18 cellular contexts compared by ENCODE assay signal in genomic region chr12:122032570-122032969, GRCh38. TPM values are rescaled to one million over a fixed set of nuclear protein-coding genes. Genes with fewer than 3 reads are reported as not detected.
DNase-seq lines count a peak whose midpoint lies in the region; ATAC-seq and TF ChIP-seq lines count a peak whose summit lies in the region.
"Had no signal": no experiment of that assay in that cellular context is flagged by ENCODE, and none has a peak within 500 bp of the region (broad histone marks: within the 10 kb centered on the region; RNA-seq: fewer than 3 reads in every experiment).

No MANE protein-coding gene starts in this region.

- H3K27ac ChIP-seq in SK-N-SH (ENCODE audit: low read depth in 2 of 2, low read length in 1 of 2) (no peak overlapping the region), OCI-LY7 (ENCODE audit: low read depth, low read length, poor library complexity, severe bottlenecking) (peak overlapping the region; percentile 94)
- H3K27ac ChIP-seq: 22Rv1, SJSA1 had no signal

- H3K27me3 Mint-ChIP-seq in memory B cell: peaks cover 4% of the 10 kb centered on the region

- ATAC-seq in SK-N-SH treated with all-trans-retinoic acid at 6 μM for 48 hours (no peak), memory B cell (ENCODE audit: low read depth) (peak; percentile 66), HG03159 (IDR thresholded peaks at IDR 0.05; ENCODE audit: unreplicated experiment) (no peak)

- POLR2A ChIA-PET in SK-N-SH (lab: Yijun Ruan, JAX) (no interaction called here), OCI-LY7 (lab: Charles Lee) (interaction anchor here (0.7 to 1.6 kb wide), 2 partner anchors 21 to 25 kb away, joined by 3 to 4 read pairs; no protein-coding TSS in a partner anchor)

- no peak for TF ChIP-seq RAD21 in SK-N-SH (IDR thresholded peaks at IDR 0.05; ENCODE audit: low read length)

- H3K4me1 ChIP-seq in SK-N-SH (ENCODE audit: control insufficient read depth in 1 of 2, insufficient read depth in 2 of 2, low read depth in 1 of 2, low read length in 1 of 2): peaks cover 5 to 15% of the 10 kb centered on the region in 2 experiments; a peak in 2 of 4 replicates
- H3K4me1 ChIP-seq in OCI-LY7 (ENCODE audit: insufficient read depth, low read length, poor library complexity, severe bottlenecking): peaks cover 54% of the 10 kb centered on the region
- H3K4me1 ChIP-seq: SJSA1 had no signal

- TF ChIP-seq CTCF in SK-N-SH (IDR thresholded peaks at IDR 0.05) (no peak), OCI-LY7 (conservative IDR thresholded peaks at IDR 0.05; ENCODE audit: low read length) (no peak)

- H3K27me3 ChIP-seq in SK-N-SH (ENCODE audit: insufficient read depth): no peaks in the 10 kb centered on the region
- H3K27me3 ChIP-seq: SJSA1 had no signal

- H3K9me3 Mint-ChIP-seq in memory B cell: no peaks in the 10 kb centered on the region

- 92% methylated on average over 12 of the region's 12 CpGs for WGBS in SK-N-SH (ENCODE audit: low lambda C conversion rate)

- no peak overlapping the region for H3K4me3 Mint-ChIP-seq in memory B cell

- intact Hi-C loops in OCI-LY7 (cut with micrococcal nuclease; ENCODE audit: unreplicated experiment): no loop called here

- H3K4me2 ChIP-seq in SK-N-SH (no peak overlapping the region), OCI-LY7 (ENCODE audit: low read length) (peak overlapping the region; percentile 65)

- no peak overlapping the region for H3K27ac Mint-ChIP-seq in memory B cell

- H3K4me3 ChIP-seq in SK-N-SH (ENCODE audit: low read depth in 2 of 2, low read length in 1 of 2) (no peak overlapping the region), OCI-LY7 (ENCODE audit: low read depth, low read length, poor library complexity, severe bottlenecking) (peak overlapping the region; percentile 33)
- H3K4me3 ChIP-seq: SJSA1 had no signal

- H2AFZ ChIP-seq in SK-N-SH (ENCODE audit: low read depth) (no peak overlapping the region), OCI-LY7 (ENCODE audit: low read length) (no peak overlapping the region)

- peaks cover 34% of the 10 kb centered on the region for H3K4me1 Mint-ChIP-seq in memory B cell

- H3K79me2 ChIP-seq in SK-N-SH (ENCODE audit: insufficient read depth) (peaks cover 97% of the 10 kb centered on the region), OCI-LY7 (ENCODE audit: insufficient read depth, low read depth, low read length) (peaks cover 91% of the 10 kb centered on the region)

- H3K36me3 ChIP-seq in SK-N-SH (replicated peaks in 1 of 2; ENCODE audit: control insufficient read depth in 1 of 2, insufficient read depth in 2 of 2, low read length in 1 of 2) (peaks cover 0 to 14% of the 10 kb centered on the region in 2 experiments), OCI-LY7 (ENCODE audit: insufficient read depth, low read length) (peaks cover 82% of the 10 kb centered on the region)
- H3K36me3 ChIP-seq: SJSA1 had no signal

- H3K9me2 ChIP-seq in SK-N-SH (no peaks in the 10 kb centered on the region), OCI-LY7 (ENCODE audit: insufficient read depth, low read length) (no peaks in the 10 kb centered on the region)

- TSS peak; percentile 34 for BruUV-seq in OCI-LY7 (replicated peaks; lab: Mats Ljungman, UMichigan)

- H4K20me1 ChIP-seq in SK-N-SH (ENCODE audit: insufficient read depth) (peaks cover 56% of the 10 kb centered on the region), OCI-LY7 (ENCODE audit: insufficient read depth, low read length) (no peaks in the 10 kb centered on the region)

- TF ChIP-seq EP300 in SK-N-SH (IDR thresholded peaks at IDR 0.05; ENCODE audit: borderline replicate concordance in 1 of 2, low read depth in 1 of 2, low read length in 1 of 2): no peak

- H3F3A ChIP-seq in SK-N-SH (replicated peaks; ENCODE audit: insufficient read depth): peaks cover 4% of the 10 kb centered on the region

- peaks cover 1% of the 10 kb centered on the region for H3K36me3 Mint-ChIP-seq in memory B cell

- CTCF ChIA-PET in SK-N-SH (lab: Yijun Ruan, JAX): interaction anchor here (0.9 to 2.0 kb wide), 8 partner anchors 10 to 158 kb away, joined by 3 to 7 read pairs (median 4); partner anchors contain the start of gene BCL7A
- CTCF ChIA-PET in OCI-LY7 (lab: Charles Lee; ENCODE audit: unreplicated experiment): interaction anchor here (1.1 kb wide), 1 partner anchor 116 kb away, joined by 3 read pairs; no protein-coding TSS in a partner anchor

- H3K9me3 ChIP-seq in SK-N-SH (no peaks in the 10 kb centered on the region), OCI-LY7 (ENCODE audit: low read length) (no peaks in the 10 kb centered on the region)
- H3K9me3 ChIP-seq: SJSA1 had no signal

- DNase-seq in SK-N-SH (peak; percentile 8), OCI-LY7 (ENCODE audit: low spot score) (peak; percentile 79), memory B cell (ENCODE audit: low spot score in 2 of 2) (peak in 1 of 2 donors; percentile 25), NCI-H226 (no peak), AG20443 (ENCODE audit: low spot score) (no peak), kidney tubule cell (ENCODE audit: low spot score) (no peak)
- DNase-seq: DND-41, GOT3, KBM-7, MV-4-11, NCI-H1417, NCI-H1930, NCI-H2171, NCI-H446 had no signal

- no peak overlapping the region for H3K9ac ChIP-seq in SK-N-SH

TF ChIP-seq in SK-N-SH, 30 proteins besides CTCF, POLR2A, EP300 and RAD21 (continues in another document):
- TF ChIP-seq CHD2 (IDR thresholded peaks at IDR 0.05; ENCODE audit: low read length, partially characterized antibody) (no peak), ZBTB33 (IDR thresholded peaks at IDR 0.05; ENCODE audit: borderline replicate concordance, low read depth) (no peak), RXRA (IDR thresholded peaks at IDR 0.05; ENCODE audit: borderline replicate concordance, low read depth) (no peak), GATA2 (CRISPR knock-in tag; IDR thresholded peaks at IDR 0.05) (no peak), ELF1 (IDR thresholded peaks at IDR 0.05) (no peak), RFX5 (IDR thresholded peaks at IDR 0.05; ENCODE audit: low read length) (no peak)

TF ChIP-seq in SK-N-SH treated with all-trans-retinoic acid at 6 μM for 48 hours, 23 proteins besides CTCF, POLR2A, EP300 and RAD21:
- TF ChIP-seq ZC3H10 (CRISPR knock-in tag; IDR thresholded peaks at IDR 0.05): no peak
- TF ChIP-seq BACH2 (CRISPR knock-in tag; IDR thresholded peaks at IDR 0.05; ENCODE audit: borderline replicate concordance): no peak
- TF ChIP-seq PPARA (CRISPR knock-in tag; IDR thresholded peaks at IDR 0.05; ENCODE audit: borderline replicate concordance): no peak
- TF ChIP-seq POU6F1 (CRISPR knock-in tag; IDR thresholded peaks at IDR 0.05; ENCODE audit: borderline replicate concordance, low read depth): no peak
- no peak for TF ChIP-seq ZNF565 (CRISPR knock-in tag; conservative IDR thresholded peaks at IDR 0.05; ENCODE audit: low read depth)

RNA-seq across cellular contexts. Expression of gene BCL7A, which starts 10.9 kb away (rescaled TPM):
- 30.8 and 34.0 TPM in 2 replicates for polyA plus RNA-seq in SK-N-SH (2012; rRNA removed)
- 25.4 and 30.9 TPM in 2 replicates for polyA plus RNA-seq in SK-N-SH (2012; cell fraction: cytosol; rRNA removed)
- 34.6 and 39.6 TPM in 2 replicates for polyA plus RNA-seq in SK-N-SH (2012; cell fraction: nucleus; rRNA removed)
- 66.2 and 76.2 TPM in 2 replicates for total RNA-seq in OCI-LY7 (2014; rRNA removed; shearing (Covaris generic))
- total RNA-seq in OCI-LY7 (2022): 84.7 and 100 TPM in 2 replicates

RNA-seq across cellular contexts. Expression of gene MLXIP, which starts 46.0 kb away (rescaled TPM):
- 6.8 and 11.0 TPM in 2 replicates for polyA plus RNA-seq in SK-N-SH (2012; rRNA removed)
- polyA plus RNA-seq in SK-N-SH (2012; cell fraction: cytosol; rRNA removed): 6.8 and 9.2 TPM in 2 replicates
- polyA plus RNA-seq in SK-N-SH (2012; cell fraction: nucleus; rRNA removed): 42.6 and 43.4 TPM in 2 replicates
- total RNA-seq in OCI-LY7 (2014; rRNA removed; shearing (Covaris generic)): 18.6 and 27.5 TPM in 2 replicates
- total RNA-seq in OCI-LY7 (2022): 44.7 and 59.9 TPM in 2 replicates

Comparison
In these comparisons a context has a peak if more than half of its experiments do, and no peak if none do; other contexts are left out.
1. DNase-seq: peak in SK-N-SH (single experiment) and OCI-LY7 (single experiment); none in NCI-H226 (single experiment), AG20443 (single experiment) and kidney tubule cell (single experiment).